ENCODE assay signal across 1 cellular context in genomic region chr9:17134843-17135577, GRCh38.
TF ChIP-seq lines count a peak whose summit lies in the region.

Gene CNTLN, plus strand, starts transcription at chr9:17135040. Its CDS starts 26 bp downstream, at chr9:17135066.

TF ChIP-seq in HepG2, 621 proteins besides CTCF, POLR2A, EP300 and RAD21 (continued from another document and continues in another):
- TF ChIP-seq TEF (CRISPR knock-in tag; IDR thresholded peaks at IDR 0.05) (no peak), RNF2 (conservative IDR thresholded peaks at IDR 0.05; ENCODE audit: low read depth) (peak; percentile 77), ZNF501 (CRISPR knock-in tag; IDR thresholded peaks at IDR 0.05) (0 out of 2 replicates have a peak, but pooled peaks have one; percentile 32), SIN3B (IDR thresholded peaks at IDR 0.05; ENCODE audit: low read length) (no peak), FOSL2 (CRISPR knock-in tag; IDR thresholded peaks at IDR 0.05) (no peak), NONO (IDR thresholded peaks at IDR 0.05) (no peak), NONO (CRISPR knock-in tag; conservative IDR thresholded peaks at IDR 0.05) (peak; percentile 65; the same call in 1 of the 2 replicates), ZC3H4 (CRISPR knock-in tag; IDR thresholded peaks at IDR 0.05; ENCODE audit: borderline replicate concordance) (no peak), ZNF737 (CRISPR knock-in tag; IDR thresholded peaks at IDR 0.05; ENCODE audit: borderline replicate concordance) (no peak), ZNF530 (CRISPR knock-in tag; IDR thresholded peaks at IDR 0.05; ENCODE audit: low read depth) (no peak), GATAD1 (CRISPR knock-in tag; IDR thresholded peaks at IDR 0.05) (no peak), ZNF138 (CRISPR knock-in tag; IDR thresholded peaks at IDR 0.05; ENCODE audit: low read depth) (0 out of 2 replicates have a peak, but pooled peaks have one; percentile 33), ZSCAN29 (CRISPR knock-in tag; conservative IDR thresholded peaks at IDR 0.05) (no peak), ZNF563 (CRISPR knock-in tag; IDR thresholded peaks at IDR 0.05) (no peak), FOXJ3 (CRISPR knock-in tag; IDR thresholded peaks at IDR 0.05; ENCODE audit: borderline replicate concordance) (no peak), HINFP (CRISPR knock-in tag; IDR thresholded peaks at IDR 0.05; ENCODE audit: low read depth) (no peak), ZNF713 (CRISPR knock-in tag; IDR thresholded peaks at IDR 0.05) (no peak), NFE2 (CRISPR knock-in tag; IDR thresholded peaks at IDR 0.05) (no peak), ZFP36L2 (CRISPR knock-in tag; IDR thresholded peaks at IDR 0.05) (no peak), ZNF724P (CRISPR knock-in tag; IDR thresholded peaks at IDR 0.05; ENCODE audit: borderline replicate concordance) (no peak), LBX2 (CRISPR knock-in tag; IDR thresholded peaks at IDR 0.05; ENCODE audit: borderline replicate concordance) (no peak; the same call in 1 of the 2 replicates), ZSCAN31 (CRISPR knock-in tag; IDR thresholded peaks at IDR 0.05; ENCODE audit: low read depth) (no peak; the same call in none of the 2 replicates), DMAP1 (CRISPR knock-in tag; IDR thresholded peaks at IDR 0.05) (0 out of 2 replicates have a peak, but pooled peaks have one; percentile 47), NR2C2 (CRISPR knock-in tag; IDR thresholded peaks at IDR 0.05; ENCODE audit: borderline replicate concordance) (peak; percentile 56; the same call in 1 of the 2 replicates), SALL2 (CRISPR knock-in tag; IDR thresholded peaks at IDR 0.05) (peak; percentile 29; the same call in 1 of the 2 replicates), GMEB2 (CRISPR knock-in tag; IDR thresholded peaks at IDR 0.05; ENCODE audit: low read depth) (no peak), ZNF431 (CRISPR knock-in tag; IDR thresholded peaks at IDR 0.05; ENCODE audit: borderline replicate concordance, low read depth) (no peak; the same call in 1 of the 2 replicates), U2AF2 (IDR thresholded peaks at IDR 0.05; ENCODE audit: low read depth, low read length) (no peak), MTA3 (CRISPR knock-in tag; IDR thresholded peaks at IDR 0.05) (no peak), TEAD2 (CRISPR knock-in tag; IDR thresholded peaks at IDR 0.05) (no peak), ZNF180 (CRISPR knock-in tag; IDR thresholded peaks at IDR 0.05; ENCODE audit: borderline replicate concordance, low read depth) (no peak), THAP11 (CRISPR knock-in tag; IDR thresholded peaks at IDR 0.05) (peak; percentile 31; the same call in 1 of the 2 replicates), IRF1 (CRISPR knock-in tag; IDR thresholded peaks at IDR 0.05; ENCODE audit: low read depth) (no peak), LRRFIP1 (CRISPR knock-in tag; conservative IDR thresholded peaks at IDR 0.05) (no peak), NFE2L1 (CRISPR knock-in tag; IDR thresholded peaks at IDR 0.05; ENCODE audit: borderline replicate concordance) (no peak), MAFG (CRISPR knock-in tag; IDR thresholded peaks at IDR 0.05) (no peak), NR0B2 (CRISPR knock-in tag; IDR thresholded peaks at IDR 0.05) (0 out of 2 replicates have a peak, but pooled peaks have one; percentile 29), ZMAT5 (CRISPR knock-in tag; IDR thresholded peaks at IDR 0.05; ENCODE audit: borderline replicate concordance, low read depth) (no peak), ZHX2 (IDR thresholded peaks at IDR 0.05; ENCODE audit: low read depth) (no peak), ZHX2 (CRISPR knock-in tag; IDR thresholded peaks at IDR 0.05; ENCODE audit: borderline replicate concordance) (no peak), ZBTB7B (CRISPR knock-in tag; IDR thresholded peaks at IDR 0.05) (no peak), KDM5B (CRISPR knock-in tag; IDR thresholded peaks at IDR 0.05; ENCODE audit: borderline replicate concordance) (peak; percentile 92; the same call in 1 of the 2 replicates), ZNF768 (CRISPR knock-in tag; IDR thresholded peaks at IDR 0.05) (no peak; the same call in 1 of the 2 replicates), ZNF33B (CRISPR knock-in tag; IDR thresholded peaks at IDR 0.05) (peak; percentile 80; the same call in 1 of the 2 replicates), ZGPAT (CRISPR knock-in tag; IDR thresholded peaks at IDR 0.05) (0 out of 2 replicates have a peak, but pooled peaks have one; percentile 34), ZNF460 (CRISPR knock-in tag; IDR thresholded peaks at IDR 0.05; ENCODE audit: borderline replicate concordance) (no peak), ZNF574 (CRISPR knock-in tag; IDR thresholded peaks at IDR 0.05) (peak; percentile 37)
